ENCODE assay signal across 14 cellular contexts in the genomic region with DNA sequence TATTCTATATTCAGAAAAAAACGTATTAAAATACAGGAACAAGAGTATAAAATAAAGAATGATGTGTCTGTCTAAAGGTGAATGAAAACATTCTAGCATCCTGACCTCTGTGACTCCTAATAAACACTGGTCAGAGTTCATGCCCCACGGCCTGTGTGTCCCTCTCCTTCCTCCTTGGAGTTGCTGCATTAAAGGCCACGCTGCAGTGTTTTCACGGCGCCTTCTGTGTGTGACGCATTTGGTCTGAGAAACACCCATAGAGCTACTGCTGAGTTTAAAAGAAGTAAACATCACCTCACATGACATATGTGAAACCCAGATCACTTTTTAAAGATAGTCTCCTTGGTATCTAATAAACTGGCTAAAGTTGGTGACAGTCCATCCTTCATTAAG.
DNase-seq lines count a peak whose midpoint lies in the region; ATAC-seq, FAIRE-seq and TF ChIP-seq lines count a peak whose summit lies in the region.
"Had no signal": no experiment of that assay in that cellular context is flagged by ENCODE, and none has a peak within 500 bp of the region (broad histone marks: within the 10 kb centered on the region; RNA-seq: fewer than 3 reads in every experiment).

No MANE protein-coding gene starts in this region.

- intact Hi-C loops in K562 (cut with micrococcal nuclease) (loop anchor here (1.0 kb wide), 2 partner anchors 127 to 191 kb away; a partner anchor contains a TSS), tibial artery (cut with DNase I; ENCODE audit: low total_unique reads) (loop anchor here (2.0 kb wide), 1 partner anchor 190 kb away; no protein-coding TSS in a partner anchor)

- no peaks in the 10 kb centered on the region for H3K9me3 Mint-ChIP-seq in nephron
- H3K9me3 Mint-ChIP-seq in activated T-cell treated with anti-CD3 and anti-CD28 coated beads, Interleukin-2, amount 50 U/mL, for 72 hours, result no peaks in the 10 kb centered on the region

- no peak overlapping the region for H3K4me3 Mint-ChIP-seq in nephron
- no peak overlapping the region for H3K4me3 Mint-ChIP-seq in activated T-cell treated with anti-CD3 and anti-CD28 coated beads, Interleukin-2, amount 50 U/mL, for 72 hours

- ATAC-seq in SK-N-SH treated with all-trans-retinoic acid at 6 μM for 48 hours (no peak), K562 (no peak), HG03139 (IDR thresholded peaks at IDR 0.05; ENCODE audit: unreplicated experiment) (no peak), HG03439 (IDR thresholded peaks at IDR 0.05; ENCODE audit: unreplicated experiment) (no peak)
- no peak for ATAC-seq in activated T-cell treated with anti-CD3 and anti-CD28 coated beads, Interleukin-2, amount 50 U/mL, for 72 hours (replicated peaks in 1 of 2)

- H3K4me3 ChIP-seq in SK-N-SH (ENCODE audit: low read depth in 2 of 2, low read length in 1 of 2), result no peak overlapping the region
- H3K4me3 ChIP-seq in K562, result no peak overlapping the region
- no peak overlapping the region for H3K4me3 ChIP-seq in tibial artery
- H3K4me3 ChIP-seq: GM12878 had no signal

- 87% methylated on average over 6 of the region's 6 CpGs for WGBS in SK-N-SH (ENCODE audit: low lambda C conversion rate)
- WGBS in K562 (ENCODE audit: insufficient coverage, low coverage, missing lambda C conversion rate), result 76% methylated on average over 6 of the region's 6 CpGs

- H3K4me1 ChIP-seq in SK-N-SH (ENCODE audit: control insufficient read depth in 1 of 2, insufficient read depth in 2 of 2, low read depth in 1 of 2, low read length in 1 of 2) (peaks cover 26 to 37% of the 10 kb centered on the region in 2 experiments), K562 (replicated peaks in 1 of 2; ENCODE audit: control insufficient read depth in 2 of 2, insufficient read depth in 2 of 2, low read length in 2 of 2) (peaks cover 18 to 41% of the 10 kb centered on the region in 2 experiments), tibial artery (peaks cover 0 to 47% (median 10%) of the 10 kb centered on the region in 4 donors)

- H3K27ac ChIP-seq in SK-N-SH (ENCODE audit: low read depth in 2 of 2, low read length in 1 of 2) (peak overlapping the region; percentile 45 to 58), K562 (ENCODE audit: extremely low read depth, low read depth, low read length) (no peak overlapping the region), tibial artery (peak overlapping the region; percentile 33 to 45)
- H3K27ac ChIP-seq: 22Rv1 had no signal

- in situ Hi-C loops in K562 (cut with MboI), result no loop called here

- no peak for FAIRE-seq in K562 (lab: Jason Lieb, UNC)
- FAIRE-seq: GM12878, GM19239 had no signal

- DNase-seq in SK-N-SH, result no peak
- DNase-seq in K562 (ENCODE audit: extremely low read depth in 1 of 4, low spot score in 3 of 4), result no peak
- no peak for DNase-seq in tibial artery
- no peak for DNase-seq in activated T-cell treated with anti-CD3 and anti-CD28 coated beads, Interleukin-2, amount 50 U/mL, for 72 hours
- DNase-seq: NCI-H187 treated with DMSO at 0.1 percent for 48 hours, NCI-H2171, NCI-H446 treated with DMSO at 0.1 percent for 48 hours had no signal

- no peaks in the 10 kb centered on the region for H3K27me3 ChIP-seq in SK-N-SH (ENCODE audit: insufficient read depth)
- H3K27me3 ChIP-seq in K562 (ENCODE audit: control insufficient read depth in 2 of 2, insufficient read depth in 2 of 2, low read length in 2 of 2), result no peaks in the 10 kb centered on the region; a peak in 1 of 5 replicates
- H3K27me3 ChIP-seq in tibial artery, result no peaks in the 10 kb centered on the region

- no peak overlapping the region for H3K9ac ChIP-seq in SK-N-SH
- H3K9ac ChIP-seq in K562 (ENCODE audit: insufficient read depth in 1 of 2, low read depth in 2 of 2, low read length in 2 of 2), result no peak overlapping the region

- no peaks in the 10 kb centered on the region for H3K9me1 ChIP-seq in K562 (ENCODE audit: control insufficient read depth, insufficient read depth, low read length)

- POLR2A ChIA-PET in SK-N-SH (lab: Yijun Ruan, JAX), result no interaction called here
- POLR2A ChIA-PET in K562 (lab: Yijun Ruan, JAX), result interaction anchor here (0.5 to 0.6 kb wide), 2 partner anchors 48 to 446 kb away, joined by 3 read pairs; no protein-coding TSS in a partner anchor

- H3K36me3 ChIP-seq in SK-N-SH (replicated peaks in 1 of 2; ENCODE audit: control insufficient read depth in 1 of 2, insufficient read depth in 2 of 2, low read length in 1 of 2) (peaks cover 53 to 70% of the 10 kb centered on the region in 2 experiments), K562 (ENCODE audit: control insufficient read depth, insufficient read depth, low read length) (no peaks in the 10 kb centered on the region; the same call in 2 of the 3 replicates), tibial artery (peaks cover 0 to 7% (median 6%) of the 10 kb centered on the region in 3 donors)

- no peak for TF ChIP-seq RAD21 in SK-N-SH (IDR thresholded peaks at IDR 0.05; ENCODE audit: low read length)
- TF ChIP-seq RAD21 in K562 (CRISPR knock-in tag; conservative IDR thresholded peaks at IDR 0.05 in 1 of 2, IDR thresholded peaks at IDR 0.05 in 1 of 2), result no peak

- peaks cover 32% of the 10 kb centered on the region for H3F3A ChIP-seq in SK-N-SH (replicated peaks; ENCODE audit: insufficient read depth)

- H3K9me2 ChIP-seq in SK-N-SH, result no peaks in the 10 kb centered on the region

- no peak overlapping the region for H3K4me2 ChIP-seq in SK-N-SH
- no peak overlapping the region for H3K4me2 ChIP-seq in K562 (ENCODE audit: insufficient read depth, low read length)

- peaks cover 44% of the 10 kb centered on the region for H3K36me3 Mint-ChIP-seq in nephron (ENCODE audit: low read depth)
- no peaks in the 10 kb centered on the region for H3K36me3 Mint-ChIP-seq in activated T-cell treated with anti-CD3 and anti-CD28 coated beads, Interleukin-2, amount 50 U/mL, for 72 hours (ENCODE audit: insufficient read depth in 2 of 2)

- H3K9me3 ChIP-seq in SK-N-SH (no peaks in the 10 kb centered on the region), K562 (replicated peaks; ENCODE audit: control insufficient read depth, insufficient read depth, low read depth, low read length) (no peaks in the 10 kb centered on the region), tibial artery (no peaks in the 10 kb centered on the region)

- H3K27ac Mint-ChIP-seq in nephron, result peak overlapping the region; percentile 66 to 86 (median 83)
- no peak overlapping the region for H3K27ac Mint-ChIP-seq in activated T-cell treated with anti-CD3 and anti-CD28 coated beads, Interleukin-2, amount 50 U/mL, for 72 hours

- H4K20me1 ChIP-seq in SK-N-SH (ENCODE audit: insufficient read depth) (peaks cover 8% of the 10 kb centered on the region; the same call in 1 of the 2 replicates), K562 (replicated peaks; ENCODE audit: control insufficient read depth, insufficient read depth, low read length) (no peaks in the 10 kb centered on the region)

- H3K79me2 ChIP-seq in SK-N-SH (ENCODE audit: insufficient read depth), result peaks cover 26% of the 10 kb centered on the region
- H3K79me2 ChIP-seq in K562 (ENCODE audit: control insufficient read depth, insufficient read depth, low read length), result no peaks in the 10 kb centered on the region

- H2AFZ ChIP-seq in SK-N-SH (ENCODE audit: low read depth) (no peak overlapping the region), K562 (ENCODE audit: low read depth, low read length) (no peak overlapping the region)

- CTCF ChIA-PET in SK-N-SH (lab: Yijun Ruan, JAX), result interaction anchor here (0.6 to 4.8 kb wide), 26 partner anchors 11 to 190 kb away, joined by 3 to 68 read pairs (median 4); a partner anchor contains a TSS
- CTCF ChIA-PET in K562 (lab: Yijun Ruan, JAX; ENCODE audit: low intra/inter-chr PET ratio), result interaction anchor here (0.6 to 3.7 kb wide), 2 partner anchors 38 to 190 kb away, joined by 3 to 13 read pairs; no protein-coding TSS in a partner anchor

- no TSS peak for BruUV-seq in K562 (replicated peaks; lab: Mats Ljungman, UMichigan)

- peaks cover 82% of the 10 kb centered on the region for H3K4me1 Mint-ChIP-seq in nephron
- no peaks in the 10 kb centered on the region for H3K4me1 Mint-ChIP-seq in activated T-cell treated with anti-CD3 and anti-CD28 coated beads, Interleukin-2, amount 50 U/mL, for 72 hours (ENCODE audit: low read depth)

- TF ChIP-seq EP300 in SK-N-SH (IDR thresholded peaks at IDR 0.05; ENCODE audit: borderline replicate concordance in 1 of 2, low read depth in 1 of 2, low read length in 1 of 2), result no peak
- no peak for TF ChIP-seq EP300 in K562 (IDR thresholded peaks at IDR 0.05; ENCODE audit: low read length)

- H3K27me3 Mint-ChIP-seq in nephron (ENCODE audit: low read depth), result no peaks in the 10 kb centered on the region
- H3K27me3 Mint-ChIP-seq in activated T-cell treated with anti-CD3 and anti-CD28 coated beads, Interleukin-2, amount 50 U/mL, for 72 hours (ENCODE audit: low read depth), result peaks cover 10% of the 10 kb centered on the region

- TF ChIP-seq CTCF in SK-N-SH (IDR thresholded peaks at IDR 0.05), result no peak
- TF ChIP-seq CTCF in K562 (IDR thresholded peaks at IDR 0.05 in 2 of 3, conservative IDR thresholded peaks at IDR 0.05 in 1 of 3; ENCODE audit: insufficient read depth in 2 of 3, low read depth in 1 of 3, low read length in 3 of 3), result no peak
- TF ChIP-seq CTCF in nephron (IDR thresholded peaks at IDR 0.05; ENCODE audit: unreplicated experiment in 3 of 3), result no peak
- TF ChIP-seq CTCF in tibial artery (IDR thresholded peaks at IDR 0.05), result no peak

- no peak for TF ChIP-seq POLR2A in K562 (conservative IDR thresholded peaks at IDR 0.05)

TF ChIP-seq in SK-N-SH, 30 proteins besides CTCF, POLR2A, EP300 and RAD21:
- TF ChIP-seq GABPA (IDR thresholded peaks at IDR 0.05; ENCODE audit: low read depth), result no peak
- no peak for TF ChIP-seq NRF1 (IDR thresholded peaks at IDR 0.05; ENCODE audit: low read depth, low read length)
- no peak for TF ChIP-seq RCOR1 (IDR thresholded peaks at IDR 0.05; ENCODE audit: low read length)
- no peak for TF ChIP-seq FOSL2 (IDR thresholded peaks at IDR 0.05; ENCODE audit: borderline replicate concordance, low read depth)

TF ChIP-seq in SK-N-SH treated with all-trans-retinoic acid at 6 μM for 48 hours, 23 proteins besides CTCF, POLR2A, EP300 and RAD21 (continues in another document):
- TF ChIP-seq TOX (CRISPR knock-in tag; IDR thresholded peaks at IDR 0.05; ENCODE audit: borderline replicate concordance), result no peak
- TF ChIP-seq ESRRG (CRISPR knock-in tag; IDR thresholded peaks at IDR 0.05), result no peak
- no peak for TF ChIP-seq ZNF565 (CRISPR knock-in tag; conservative IDR thresholded peaks at IDR 0.05; ENCODE audit: low read depth)
- no peak for TF ChIP-seq ISL1 (CRISPR knock-in tag; IDR thresholded peaks at IDR 0.05)
- no peak for TF ChIP-seq ZNF8 (CRISPR knock-in tag; IDR thresholded peaks at IDR 0.05)

TF ChIP-seq in K562, 482 proteins besides CTCF, POLR2A, EP300 and RAD21 (continues in another document):
- TF ChIP-seq BHLHE40 (IDR thresholded peaks at IDR 0.05; ENCODE audit: low read length), result no peak
